Comparison of ENCODE assay signal across 15 cellular contexts in the genomic region with DNA sequence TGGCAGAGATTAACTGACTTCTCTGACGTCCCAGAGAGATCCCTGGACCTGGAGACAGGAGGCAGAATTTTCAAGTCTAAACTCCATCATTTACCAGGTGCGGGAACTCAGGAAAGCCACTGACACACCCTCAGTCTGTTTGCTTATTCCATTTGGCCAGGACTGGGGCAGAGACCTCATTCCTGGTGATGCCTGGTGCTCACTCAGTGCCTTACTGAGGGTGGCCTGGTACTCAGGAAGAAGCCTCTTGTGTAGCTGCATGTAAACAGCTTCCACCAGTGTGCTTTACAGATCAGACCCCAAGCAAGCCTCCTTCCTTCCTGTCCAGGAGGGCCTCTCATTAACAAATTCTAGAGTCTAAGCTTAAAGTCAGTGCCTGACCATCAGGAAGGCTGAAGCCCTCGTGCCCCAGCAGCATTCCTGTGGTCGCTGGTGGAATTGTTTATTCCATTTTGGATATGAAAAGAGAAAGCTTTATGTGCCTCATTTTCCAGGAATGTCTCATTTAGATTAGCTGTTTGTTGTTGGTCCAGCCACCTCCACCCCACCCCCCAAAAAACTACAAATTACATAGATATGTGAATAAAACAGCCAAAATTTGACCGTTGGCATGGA.
A peak's percentile ranks its signal among the peaks of the same experiment; 100 is the strongest.
DNase-seq lines count a peak whose midpoint lies in the region; ATAC-seq, FAIRE-seq and TF ChIP-seq lines count a peak whose summit lies in the region.
"Had no signal": no experiment of that assay in that cellular context is flagged by ENCODE, and none has a peak within 500 bp of the region (broad histone marks: within the 10 kb centered on the region; RNA-seq: fewer than 3 reads in every experiment).

No MANE protein-coding gene starts in this region.

- TF ChIP-seq CTCF in natural killer cell (IDR thresholded peaks at IDR 0.05) = no peak

- no peaks in the 10 kb centered on the region for H3K9me3 Mint-ChIP-seq in natural killer cell
- no peaks in the 10 kb centered on the region for H3K9me3 Mint-ChIP-seq in activated CD4-positive, alpha-beta memory T cell treated with anti-CD3 and anti-CD28 coated beads for 36 hours
- H3K9me3 Mint-ChIP-seq: activated CD4-positive, alpha-beta T cell treated with anti-CD3 and anti-CD28 coated beads, Interleukin-2, amount 10 ng/mL, durations not matched to agents 24 days and 14 days; T-helper 1 cell treated with Interleukin-12 subunit alpha and Interleukin-12 subunit beta and Interleukin-4 antibody, amounts not matched to agents 30 μg/mL and 1 μg/mL, for 36 hours had no signal

- ATAC-seq in SK-N-SH treated with all-trans-retinoic acid at 6 μM for 48 hours = peak; percentile 66
- ATAC-seq in natural killer cell = no peak
- ATAC-seq: GM12878 had no signal

- CTCF ChIA-PET in activated CD4-positive, alpha-beta memory T cell treated with anti-CD3 and anti-CD28 coated beads for 36 hours (lab: Charles Lee) = no interaction called here

- H3K4me1 Mint-ChIP-seq in natural killer cell = peaks cover 6 to 7% of the 10 kb centered on the region in 2 donors
- no peaks in the 10 kb centered on the region for H3K4me1 Mint-ChIP-seq in activated CD4-positive, alpha-beta memory T cell treated with anti-CD3 and anti-CD28 coated beads for 36 hours (ENCODE audit: low read depth)
- H3K4me1 Mint-ChIP-seq: activated CD4-positive, alpha-beta T cell treated with anti-CD3 and anti-CD28 coated beads, Interleukin-2, amount 10 ng/mL, durations not matched to agents 24 days and 14 days had no signal

- H3K36me3 Mint-ChIP-seq in natural killer cell = no peaks in the 10 kb centered on the region
- H3K36me3 Mint-ChIP-seq in activated CD4-positive, alpha-beta memory T cell treated with anti-CD3 and anti-CD28 coated beads for 36 hours = no peaks in the 10 kb centered on the region

- intact Hi-C loops in natural killer cell (cut with micrococcal nuclease) = no loop called here
- intact Hi-C loops in activated CD4-positive, alpha-beta memory T cell treated with anti-CD3 and anti-CD28 coated beads for 36 hours (cut with micrococcal nuclease) = no loop called here

- H3K27ac Mint-ChIP-seq in natural killer cell = no peak overlapping the region
- H3K27ac Mint-ChIP-seq in activated CD4-positive, alpha-beta memory T cell treated with anti-CD3 and anti-CD28 coated beads for 36 hours = no peak overlapping the region
- H3K27ac Mint-ChIP-seq: activated CD4-positive, alpha-beta T cell treated with anti-CD3 and anti-CD28 coated beads, Interleukin-2, amount 10 ng/mL, durations not matched to agents 24 days and 14 days; T-helper 1 cell treated with Interleukin-12 subunit alpha and Interleukin-12 subunit beta and Interleukin-4 antibody, amounts not matched to agents 30 μg/mL and 1 μg/mL, for 36 hours had no signal

- FAIRE-seq in urothelium cell line (lab: Jason Lieb, UNC) = no peak
- FAIRE-seq: GM12878 had no signal

- H3K27me3 Mint-ChIP-seq in natural killer cell (ENCODE audit: low read depth in 2 of 2) = peaks cover 35 to 59% of the 10 kb centered on the region in 2 donors
- peaks cover 38% of the 10 kb centered on the region for H3K27me3 Mint-ChIP-seq in activated CD4-positive, alpha-beta memory T cell treated with anti-CD3 and anti-CD28 coated beads for 36 hours

- H3K4me3 Mint-ChIP-seq in natural killer cell = no peak overlapping the region
- H3K4me3 Mint-ChIP-seq in activated CD4-positive, alpha-beta memory T cell treated with anti-CD3 and anti-CD28 coated beads for 36 hours = no peak overlapping the region
- H3K4me3 Mint-ChIP-seq: activated CD4-positive, alpha-beta T cell treated with anti-CD3 and anti-CD28 coated beads, Interleukin-2, amount 10 ng/mL, durations not matched to agents 24 days and 14 days; T-helper 1 cell treated with Interleukin-12 subunit alpha and Interleukin-12 subunit beta and Interleukin-4 antibody, amounts not matched to agents 30 μg/mL and 1 μg/mL, for 36 hours had no signal

- POLR2A ChIA-PET in activated CD4-positive, alpha-beta memory T cell treated with anti-CD3 and anti-CD28 coated beads for 36 hours (lab: Charles Lee) = no interaction called here

- DNase-seq in GOT3 (lab: John Stamatoyannopoulos, UW) = peak; percentile 21
- peak; percentile 50 for DNase-seq in foreskin melanocyte
- peak; percentile 52 for DNase-seq in urothelium cell line (ENCODE audit: low spot score)
- no peak for DNase-seq in natural killer cell
- no peak for DNase-seq in NCI-H446 (lab: John Stamatoyannopoulos, UW)
- no peak for DNase-seq in activated CD4-positive, alpha-beta memory T cell treated with anti-CD3 and anti-CD28 coated beads for 36 hours
- DNase-seq: activated CD4-positive, alpha-beta T cell treated with anti-CD3 and anti-CD28 coated beads, Interleukin-2, amount 10 ng/mL, durations not matched to agents 24 days and 14 days; activated effector memory CD4-positive, alpha-beta T cell treated with anti-CD3 and anti-CD28 coated beads, Interleukin-2, amount 50 U/mL, for 16 hours; Calu3; KBM-7; NCI-H1930; retina had no signal

TF ChIP-seq in SK-N-SH treated with all-trans-retinoic acid at 6 μM for 48 hours, 23 proteins besides CTCF, POLR2A, EP300 and RAD21:
- TF ChIP-seq TOX (CRISPR knock-in tag; IDR thresholded peaks at IDR 0.05; ENCODE audit: borderline replicate concordance) (no peak), OSR1 (CRISPR knock-in tag; IDR thresholded peaks at IDR 0.05) (0 out of 2 replicates have a peak, but pooled peaks have one; percentile 65)

Comparison
In these comparisons a context has a peak if more than half of its experiments do, and no peak if none do; other contexts are left out.
1. DNase-seq: peak in GOT3 (single experiment), foreskin melanocyte (single experiment) and urothelium cell line (single experiment); none in natural killer cell (single experiment), NCI-H446 (0 of 2) and activated CD4-positive, alpha-beta memory T cell treated with anti-CD3 and anti-CD28 coated beads for 36 hours (single experiment).